ENCODE assay signal across 1 cellular context in the genomic region with DNA sequence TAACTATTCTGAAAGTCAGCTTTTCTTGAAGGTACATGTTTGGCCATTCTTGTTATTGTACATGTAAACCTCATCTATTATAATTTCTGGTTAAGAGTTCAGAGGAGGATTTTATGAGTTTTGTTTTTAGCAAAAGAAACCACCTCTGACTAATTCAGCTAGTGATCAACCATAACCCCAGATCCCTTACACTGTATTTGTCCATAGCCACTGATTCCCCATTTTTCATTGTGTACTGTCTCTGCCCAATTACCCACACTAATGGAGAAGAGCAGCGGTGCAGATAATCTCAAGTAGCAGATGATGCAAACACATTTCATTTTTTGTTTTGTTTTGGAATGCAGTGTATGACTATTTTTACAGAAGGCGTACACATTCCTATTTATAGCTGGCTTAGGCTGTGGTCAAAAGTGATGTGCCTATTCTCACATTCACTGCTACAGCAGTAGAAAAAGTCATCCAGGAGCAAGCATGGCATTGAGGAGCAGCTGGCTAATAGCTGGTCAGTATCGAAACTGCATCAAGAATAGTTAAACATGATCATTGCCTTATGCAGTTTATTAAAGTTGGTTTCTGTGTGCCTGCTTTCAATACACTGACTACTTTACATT.
TF ChIP-seq lines count a peak whose summit lies in the region.

No MANE protein-coding gene starts in this region.

TF ChIP-seq in GM12878, 131 proteins besides CTCF, POLR2A, EP300 and RAD21 (continued from another document):
- no peak for TF ChIP-seq BHLHE40 (IDR thresholded peaks at IDR 0.05; ENCODE audit: borderline replicate concordance in 1 of 2, low read depth in 2 of 2, low read length in 1 of 2)
- no peak for TF ChIP-seq RBBP5 (conservative IDR thresholded peaks at IDR 0.05)
- 0 out of 2 replicates have a peak, but pooled peaks have one; percentile 60 for TF ChIP-seq MTA3 (IDR thresholded peaks at IDR 0.05; ENCODE audit: borderline replicate concordance, low read length)
- TF ChIP-seq MEF2B (IDR thresholded peaks at IDR 0.05; ENCODE audit: partially characterized antibody, poor library complexity, severe bottlenecking), result peak; percentile 48
- TF ChIP-seq NFIC (IDR thresholded peaks at IDR 0.05; ENCODE audit: low read depth, low read length), result peak; percentile 83
- no peak for TF ChIP-seq YY1 (IDR thresholded peaks at IDR 0.05; ENCODE audit: low read depth, low read length)
- TF ChIP-seq ASH2L (IDR thresholded peaks at IDR 0.05; ENCODE audit: borderline replicate concordance, low read depth), result no peak
- no peak for TF ChIP-seq HCFC1 (IDR thresholded peaks at IDR 0.05; ENCODE audit: low read length)
- TF ChIP-seq NR2C1 (IDR thresholded peaks at IDR 0.05), result no peak
- TF ChIP-seq PAX5 (IDR thresholded peaks at IDR 0.05; ENCODE audit: borderline replicate concordance, low read depth, low read length), result peak; percentile 56; the same call in 1 of the 2 replicates
- peak; percentile 87 for TF ChIP-seq JUNB (IDR thresholded peaks at IDR 0.05)
- TF ChIP-seq, protein P1, sequence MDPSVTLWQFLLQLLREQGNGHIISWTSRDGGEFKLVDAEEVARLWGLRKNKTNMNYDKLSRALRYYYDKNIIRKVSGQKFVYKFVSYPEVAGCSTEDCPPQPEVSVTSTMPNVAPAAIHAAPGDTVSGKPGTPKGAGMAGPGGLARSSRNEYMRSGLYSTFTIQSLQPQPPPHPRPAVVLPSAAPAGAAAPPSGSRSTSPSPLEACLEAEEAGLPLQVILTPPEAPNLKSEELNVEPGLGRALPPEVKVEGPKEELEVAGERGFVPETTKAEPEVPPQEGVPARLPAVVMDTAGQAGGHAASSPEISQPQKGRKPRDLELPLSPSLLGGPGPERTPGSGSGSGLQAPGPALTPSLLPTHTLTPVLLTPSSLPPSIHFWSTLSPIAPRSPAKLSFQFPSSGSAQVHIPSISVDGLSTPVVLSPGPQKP (IDR thresholded peaks at IDR 0.05; ENCODE audit: low read depth, low read length), result no peak
- TF ChIP-seq FOXM1 (IDR thresholded peaks at IDR 0.05; ENCODE audit: low read depth, low read length), result 0 out of 2 replicates have a peak, but pooled peaks have one; percentile 32
- TF ChIP-seq ZNF217 (IDR thresholded peaks at IDR 0.05), result peak; percentile 87
- peak; percentile 54 for TF ChIP-seq MTA2 (IDR thresholded peaks at IDR 0.05; ENCODE audit: low read depth)
- TF ChIP-seq IRF4 (IDR thresholded peaks at IDR 0.05; ENCODE audit: low read depth, low read length), result 0 out of 2 replicates have a peak, but pooled peaks have one; percentile 27
- no peak for TF ChIP-seq DPF2 (IDR thresholded peaks at IDR 0.05)
- TF ChIP-seq EED (IDR thresholded peaks at IDR 0.05; ENCODE audit: low read depth), result peak; percentile 75
- TF ChIP-seq IKZF2 (IDR thresholded peaks at IDR 0.05), result peak; percentile 64 to 81
- TF ChIP-seq JUND (IDR thresholded peaks at IDR 0.05; ENCODE audit: low read depth, low read length), result no peak
- TF ChIP-seq IKZF1 (conservative IDR thresholded peaks at IDR 0.05), result peak; percentile 27; the same call in 1 of the 2 replicates
